Comparison of ENCODE assay signal across 15 cellular contexts in the genomic region with DNA sequence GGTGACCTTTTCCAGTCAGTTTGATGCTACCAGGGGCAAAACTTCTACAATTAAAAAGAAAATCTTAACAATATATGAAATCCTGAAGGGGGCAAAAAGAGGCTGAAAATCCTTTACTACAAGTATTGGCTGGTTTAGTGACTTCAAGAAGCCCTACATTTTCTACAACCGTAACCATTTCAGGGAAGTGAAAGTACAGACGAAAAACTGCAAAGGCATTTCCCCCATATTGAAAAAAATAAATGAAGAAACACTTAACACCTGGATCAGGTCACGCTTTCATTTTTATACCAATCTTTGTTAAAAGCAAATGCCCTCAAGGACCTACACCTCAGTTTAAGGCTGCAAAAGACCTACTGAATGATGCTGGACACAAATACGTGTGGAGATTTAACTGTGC. TPM values are rescaled to one million over a fixed set of nuclear protein-coding genes. Genes with fewer than 3 reads are reported as not detected.
DNase-seq lines count a peak whose midpoint lies in the region; ATAC-seq, FAIRE-seq and TF ChIP-seq lines count a peak whose summit lies in the region.
"Had no signal": no experiment of that assay in that cellular context is flagged by ENCODE, and none has a peak within 500 bp of the region (broad histone marks: within the 10 kb centered on the region; RNA-seq: fewer than 3 reads in every experiment).

No MANE protein-coding gene starts in this region.

- peaks cover 23% of the 10 kb centered on the region for H3K9me3 Mint-ChIP-seq in mesothelial cell of epicardium

- ATAC-seq in GM19395 (IDR thresholded peaks at IDR 0.05; ENCODE audit: unreplicated experiment) (peak; percentile 94), HG02884 (IDR thresholded peaks at IDR 0.05; ENCODE audit: unreplicated experiment) (peak; percentile 75)

- no peaks in the 10 kb centered on the region for H3K9me3 ChIP-seq in Karpas-422 (ENCODE audit: low read length)
- H3K9me3 ChIP-seq: Peyer's patch had no signal

- H3K27me3 Mint-ChIP-seq in mesothelial cell of epicardium (ENCODE audit: low read depth) = peaks cover 3% of the 10 kb centered on the region
- H3K27me3 Mint-ChIP-seq: progenitor cell of endocrine pancreas had no signal

- no peak overlapping the region for H3K4me3 ChIP-seq in GM12865 (ENCODE audit: low read depth, low read length)
- no peak overlapping the region for H3K4me3 ChIP-seq in Karpas-422 (ENCODE audit: low read length)
- H3K4me3 ChIP-seq: Peyer's patch had no signal

- H3K4me1 Mint-ChIP-seq in mesothelial cell of epicardium = no peaks in the 10 kb centered on the region

- H3K27ac ChIP-seq in Karpas-422 (ENCODE audit: low read length) = no peak overlapping the region
- H3K27ac ChIP-seq: Peyer's patch had no signal

- peak overlapping the region; percentile 26; the same call in 1 of the 2 replicates for H2AFZ ChIP-seq in Karpas-422 (ENCODE audit: low read length)

- no peaks in the 10 kb centered on the region for H3K79me2 ChIP-seq in Karpas-422 (ENCODE audit: low read length)

- no peak overlapping the region for H3K4me3 Mint-ChIP-seq in mesothelial cell of epicardium

- H3K9me2 ChIP-seq in Karpas-422 (replicated peaks; ENCODE audit: insufficient read depth, low read length) = no peaks in the 10 kb centered on the region

- DNase-seq in GM12865 (ENCODE audit: low read depth) (peak; percentile 61), Karpas-422 (peak; percentile 54), NCI-H2196 (lab: John Stamatoyannopoulos, UW; ENCODE audit: unreplicated experiment) (no peak), mesothelial cell of epicardium (ENCODE audit: low spot score in 2 of 2, unreplicated experiment in 2 of 2) (no peak), RCC 7860 (ENCODE audit: low spot score) (no peak), HK-2 (ENCODE audit: unreplicated experiment) (no peak)
- DNase-seq: activated T-cell treated with anti-CD3 and anti-CD28 coated beads, Interleukin-2, amount 50 U/mL, for 48 hours; NCI-H146; Peyer's patch; stimulated activated CD4-positive, alpha-beta T cell treated with anti-CD3 and anti-CD28 coated beads, Interleukin-4, amount 100 ng/mL, for 4 hours had no signal

- FAIRE-seq in RCC 7860 (lab: Jason Lieb, UNC) = no peak
- FAIRE-seq: endothelial cell of umbilical vein, TTC549 had no signal

- H3K27me3 ChIP-seq in Karpas-422 (ENCODE audit: low read length) = no peaks in the 10 kb centered on the region
- H3K27me3 ChIP-seq: Peyer's patch had no signal

- H3K27ac Mint-ChIP-seq in mesothelial cell of epicardium = no peak overlapping the region
- H3K27ac Mint-ChIP-seq: progenitor cell of endocrine pancreas had no signal

- no peaks in the 10 kb centered on the region for H3K36me3 Mint-ChIP-seq in mesothelial cell of epicardium

- no peaks in the 10 kb centered on the region for H4K20me1 ChIP-seq in Karpas-422 (ENCODE audit: insufficient read depth, low read depth, low read length)

- H3K36me3 ChIP-seq in Karpas-422 (ENCODE audit: insufficient read depth, low read length) = no peaks in the 10 kb centered on the region
- H3K36me3 ChIP-seq: Peyer's patch had no signal

- TF ChIP-seq CTCF in GM12865 (IDR thresholded peaks at IDR 0.05; ENCODE audit: insufficient read depth, low read depth, low read length, missing control alignments) (no peak), mesothelial cell of epicardium (IDR thresholded peaks at IDR 0.05; ENCODE audit: unreplicated experiment) (no peak)

- H3K4me2 ChIP-seq in Karpas-422 (ENCODE audit: low read depth, low read length, poor library complexity, severe bottlenecking) = no peak overlapping the region

- peaks cover 8% of the 10 kb centered on the region for H3K4me1 ChIP-seq in Karpas-422 (ENCODE audit: low read length)
- H3K4me1 ChIP-seq: Peyer's patch had no signal

- no peak overlapping the region for H3K9ac ChIP-seq in Karpas-422 (ENCODE audit: low read length)

RNA-seq across cellular contexts. Expression of a gene that starts 38.6 kb away (rescaled TPM):
- 0.25 TPM in 1 of 2 replicates, not detected in the other for total RNA-seq in Karpas-422 (2014; rRNA removed; shearing (Covaris generic); ENCODE audit: low replicate concordance)
- 1.1 to 1.7 TPM (median 1.4 TPM) in 3 replicates for total RNA-seq in mesothelial cell of epicardium
- total RNA-seq: progenitor cell of endocrine pancreas had no signal

RNA-seq across cellular contexts. Expression of a gene that starts 57.0 kb away (rescaled TPM):
- 169 and 170 TPM in 2 replicates for total RNA-seq in Karpas-422 (2014; rRNA removed; shearing (Covaris generic); ENCODE audit: low replicate concordance)
- 161 to 179 TPM (median 176 TPM) in 3 replicates for total RNA-seq in mesothelial cell of epicardium

Comparison
In these comparisons a context has a peak if more than half of its experiments do, and no peak if none do; other contexts are left out.
1. DNase-seq: peak in GM12865 (single experiment) and Karpas-422 (single experiment); none in NCI-H2196 (single experiment), mesothelial cell of epicardium (0 of 2), RCC 7860 (single experiment) and HK-2 (single experiment).